In the genomic region with DNA sequence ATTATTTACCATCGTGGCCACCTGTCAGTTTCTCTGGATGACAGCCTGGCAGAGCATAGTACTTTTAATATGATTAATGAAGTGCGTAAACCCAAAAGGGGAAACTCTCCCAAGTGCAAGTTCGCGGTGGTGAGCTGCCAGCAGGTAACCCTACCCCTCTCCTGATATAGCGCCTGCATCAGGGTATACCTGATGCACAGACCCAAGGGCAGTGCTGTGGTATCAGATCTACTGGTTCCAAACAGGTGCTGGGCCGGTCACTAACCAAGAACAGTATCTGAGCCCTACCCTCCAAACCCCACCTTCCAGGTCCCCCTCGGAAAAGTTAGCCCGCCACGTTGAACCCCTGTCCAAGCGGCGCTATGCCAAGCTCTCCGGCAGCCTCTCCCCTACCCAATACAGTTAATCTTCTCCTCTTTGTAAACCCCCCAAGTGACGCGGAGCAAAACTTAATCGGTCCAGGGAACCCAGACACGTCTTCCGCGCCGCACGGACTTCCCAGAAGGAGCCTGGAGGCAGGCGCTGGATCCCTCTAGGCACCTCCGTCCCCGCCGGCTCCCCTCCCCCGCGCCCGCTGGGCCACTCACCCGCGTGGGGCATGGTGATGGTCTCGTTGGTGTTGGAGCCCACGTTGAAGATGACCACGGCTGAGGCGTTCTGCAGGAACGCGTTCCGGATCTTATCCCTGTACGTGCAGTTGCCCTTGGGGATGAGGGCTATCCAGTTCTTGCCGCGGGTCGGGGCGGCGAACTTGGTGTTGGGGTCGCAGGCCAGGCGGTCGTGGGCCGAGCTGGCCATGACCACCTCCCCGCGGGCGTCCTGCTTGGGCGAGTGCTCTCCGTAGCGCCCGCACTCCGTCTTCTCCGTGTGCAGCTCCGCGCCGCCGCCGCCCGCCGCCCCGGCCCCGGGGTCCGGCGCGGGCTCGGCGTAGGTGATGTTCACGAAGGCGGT, we compare ENCODE assay signal across 8 cellular contexts. TPM values are rescaled to one million over a fixed set of nuclear protein-coding genes. Genes with fewer than 3 reads are reported as not detected.
DNase-seq lines count a peak whose midpoint lies in the region; ATAC-seq, FAIRE-seq and TF ChIP-seq lines count a peak whose summit lies in the region.

No MANE protein-coding gene starts in this region.

- H2AFZ ChIP-seq in GM23248, result peak overlapping the region; percentile 92

- DNase-seq in COR-L47 (lab: John Stamatoyannopoulos, UW) (peak; percentile 19), GM23248 (peak; percentile 61), foreskin fibroblast (peak in 1 of 2 donors; percentile 41), pancreas (peak in 5 of 6 donors; percentile 12 to 67 (median 25)), RCC 7860 (ENCODE audit: low spot score) (no peak), H4 (ENCODE audit: low spot score) (no peak)
- DNase-seq in effector CD4-positive, alpha-beta T cell, result no peak

- peaks cover 16% of the 10 kb centered on the region; the same call in 1 of the 2 replicates for H3F3A ChIP-seq in GM23248 (ENCODE audit: insufficient read depth)

- H3K27ac ChIP-seq in GM23248 (no peak overlapping the region), VCaP (peak overlapping the region; percentile 70), pancreas (no peak overlapping the region)

- TF ChIP-seq CTCF in VCaP (conservative IDR thresholded peaks at IDR 0.05) (no peak), foreskin fibroblast (IDR thresholded peaks at IDR 0.05; ENCODE audit: low read depth, low read length) (no peak), pancreas (IDR thresholded peaks at IDR 0.05) (no peak)

- intact Hi-C loops in pancreas (cut with DNase I), result loop anchor here in 1 of 3 donors (5.0 kb wide), 1 partner anchor 270 kb away; no protein-coding TSS in a partner anchor

- H3K27me3 ChIP-seq in GM23248 (replicated peaks; ENCODE audit: insufficient read depth), result no peaks in the 10 kb centered on the region
- H3K27me3 ChIP-seq in pancreas, result peaks cover 0 to 4% (median 0%) of the 10 kb centered on the region in 4 donors

- H3K4me3 ChIP-seq in GM23248, result peak overlapping the region; percentile 96
- peak overlapping the region; percentile 89 to 90 for H3K4me3 ChIP-seq in foreskin fibroblast (ENCODE audit: low read depth in 1 of 2, low read length in 2 of 2)
- peak overlapping the region; percentile 74 to 94 (median 77) for H3K4me3 ChIP-seq in pancreas

- in situ Hi-C loops in GM23248 (cut with MboI), result loop anchor here (5.0 to 25.0 kb wide), 2 partner anchors 270 to 770 kb away; a partner anchor contains a TSS

- H3K4me1 ChIP-seq in GM23248 (ENCODE audit: insufficient read depth) (peaks cover 24% of the 10 kb centered on the region), pancreas (no peaks in the 10 kb centered on the region)

- peaks cover 45% of the 10 kb centered on the region for H3K79me2 ChIP-seq in GM23248 (ENCODE audit: insufficient read depth)

- H3K9me2 ChIP-seq in GM23248 (ENCODE audit: insufficient read depth), result no peaks in the 10 kb centered on the region

- FAIRE-seq in pancreas (lab: Jason Lieb, UNC) (no peak), RCC 7860 (lab: Jason Lieb, UNC) (no peak)

- peak overlapping the region; percentile 84 for H3K4me2 ChIP-seq in GM23248 (ENCODE audit: unreplicated experiment)

- no peaks in the 10 kb centered on the region for H3K36me3 ChIP-seq in GM23248 (ENCODE audit: low read depth)
- H3K36me3 ChIP-seq in pancreas, result no peaks in the 10 kb centered on the region

- 12 to 19% methylated on average over 34 to 52 of the region's 71 CpGs for WGBS in GM23248 (ENCODE audit: low coverage in 1 of 2, low lambda C conversion rate in 2 of 2, missing lambda C conversion rate in 2 of 2), 2 experiments
- 8 to 9% methylated on average over 58 to 71 of the region's 71 CpGs for WGBS in pancreas, 2 donors

- 0 out of 2 replicates have a peak, but pooled peaks cover 3% of the 10 kb centered on the region for H4K20me1 ChIP-seq in GM23248 (ENCODE audit: insufficient read depth)

- H3K9me3 ChIP-seq in GM23248 (ENCODE audit: low read depth), result no peaks in the 10 kb centered on the region
- H3K9me3 ChIP-seq in pancreas, result no peaks in the 10 kb centered on the region

- H3K9ac ChIP-seq in GM23248, result peak overlapping the region; percentile 86

- peak; percentile 21 to 47 (median 34) for ATAC-seq in pancreas

RNA-seq across cellular contexts. Expression of a gene that starts 1.3 kb away (rescaled TPM):
- total RNA-seq in GM23248 (2014; rRNA removed; shearing (Covaris generic)), result 10.5 and 11.6 TPM in 2 replicates
- polyA plus RNA-seq in GM23248 (2016; fragmentation: Nextera tagmentation; extraction: Ambion mirVana) (4.5 and 4.8 TPM in 2 replicates), pancreas (1 to 10 TPM in 1 of 2 donors, under 1 TPM in 1; 0.53 to 3.0 TPM)
- 1 to 10 TPM; 1.6 to 4.1 (median 2.5) TPM for total RNA-seq in pancreas
- total RNA-seq in H4 (2014; rRNA removed; shearing (Covaris generic)), result 2.4 and 3.1 TPM in 2 replicates

Comparison
In these comparisons a context has a peak if more than half of its experiments do, and no peak if none do; other contexts are left out.
1. DNase-seq: peak in COR-L47 (single experiment), GM23248 (single experiment) and pancreas (5 of 6); none in RCC 7860 (single experiment), effector CD4-positive, alpha-beta T cell (single experiment) and H4 (single experiment).
2. Peak in every context shown above with its lines, with median percentiles within 50 percentile points of each other: H3K4me3 ChIP-seq.